ENCODE assay signal across 15 cellular contexts in the genomic region with DNA sequence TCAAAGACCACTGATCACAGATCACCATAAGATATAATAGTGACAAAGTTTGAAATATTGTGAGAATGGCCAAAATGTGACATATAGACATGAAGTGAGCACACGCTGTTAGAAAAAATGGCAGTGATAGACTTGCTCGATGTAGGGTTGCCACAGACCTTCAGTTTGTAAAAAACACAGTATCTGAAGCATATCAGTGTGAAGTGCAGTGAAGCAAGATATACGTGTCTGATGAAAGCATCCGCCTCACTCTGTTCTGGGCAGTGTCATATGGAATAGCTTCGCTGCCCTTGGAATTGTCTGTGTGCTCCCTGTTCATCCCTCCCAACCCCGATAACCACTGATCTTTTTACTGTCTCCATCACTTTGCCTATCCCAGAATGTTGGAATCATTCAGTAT.
"Had no signal": no experiment of that assay in that cellular context is flagged by ENCODE, and none has a peak within 500 bp of the region (broad histone marks: within the 10 kb centered on the region; RNA-seq: fewer than 3 reads in every experiment).

No MANE protein-coding gene starts in this region.

- H3K27ac ChIP-seq: epithelial cell of prostate, heart left ventricle, tibial artery, vagina had no signal

- ATAC-seq: activated CD4-positive, CD25-positive, alpha-beta regulatory T cell treated with anti-CD3 and anti-CD28 coated beads, Interleukin-2, amount 50 U/mL, for 24 hours; activated T-helper 17 cell treated with anti-CD3 and anti-CD28 coated beads, Interleukin-2, amount 50 U/mL, for 72 hours; heart left ventricle; sciatic nerve had no signal

- H3K27me3 ChIP-seq: heart left ventricle, tibial artery, vagina had no signal

- H3K4me3 Mint-ChIP-seq: activated T-helper 17 cell treated with anti-CD3 and anti-CD28 coated beads, Interleukin-2, amount 50 U/mL, for 72 hours; immature natural killer cell; neural crest cell had no signal

- H3K4me3 ChIP-seq: heart left ventricle, tibial artery, vagina had no signal

- H3K9me3 Mint-ChIP-seq: activated T-helper 17 cell treated with anti-CD3 and anti-CD28 coated beads, Interleukin-2, amount 50 U/mL, for 72 hours; immature natural killer cell; neural crest cell had no signal

- DNase-seq: activated naive CD4-positive, alpha-beta T cell treated with Interleukin-2 at 50 U/mL for 16 hours; activated T-cell treated with anti-CD3 and anti-CD28 coated beads for 4 hours; foreskin melanocyte; heart left ventricle; immature natural killer cell; mesendoderm; stimulated activated CD4-positive, alpha-beta T cell treated with anti-CD3 and anti-CD28 coated beads, Interleukin-1b, Interleukin-23, amount 100 ng/mL, for 48 hours; T-helper 9 cell; tibial artery had no signal

- H3K9me3 ChIP-seq: heart left ventricle, tibial artery, vagina had no signal

- H3K27ac Mint-ChIP-seq: activated T-helper 17 cell treated with anti-CD3 and anti-CD28 coated beads, Interleukin-2, amount 50 U/mL, for 72 hours had no signal

- H3K27me3 Mint-ChIP-seq: activated T-helper 17 cell treated with anti-CD3 and anti-CD28 coated beads, Interleukin-2, amount 50 U/mL, for 72 hours had no signal

- H3K36me3 ChIP-seq: vagina had no signal
